In the genomic region with DNA sequence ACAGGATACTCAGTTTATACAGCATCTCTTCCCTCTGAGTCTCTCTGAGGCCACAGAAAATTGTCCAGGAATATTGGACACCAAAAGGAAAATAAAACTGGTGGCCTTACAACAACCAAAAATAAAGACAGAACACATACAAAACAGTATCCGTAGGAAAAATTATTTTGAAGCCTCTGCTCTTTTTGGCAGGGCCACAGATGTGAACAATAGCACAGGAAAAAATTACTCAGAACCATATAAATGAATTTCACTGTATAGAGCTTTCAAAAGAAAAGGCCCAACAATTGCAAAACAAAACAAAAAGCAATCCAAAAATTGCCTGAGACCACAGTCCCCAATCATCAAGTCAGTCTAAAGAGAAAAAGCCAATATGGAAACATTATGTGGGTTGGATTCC, we compare ENCODE assay signal across 11 cellular contexts.
"Had no signal": no experiment of that assay in that cellular context is flagged by ENCODE, and none has a peak within 500 bp of the region (broad histone marks: within the 10 kb centered on the region; RNA-seq: fewer than 3 reads in every experiment).

No MANE protein-coding gene starts in this region.

- H3K4me1 ChIP-seq: adrenal gland, ascending aorta, body of pancreas, breast epithelium had no signal

- H3K9me3 ChIP-seq: adrenal gland, ascending aorta, body of pancreas, breast epithelium had no signal

- H3K36me3 ChIP-seq: adrenal gland, ascending aorta, brain microvascular endothelial cell, breast epithelium, cardiac muscle cell had no signal

- H3K4me3 ChIP-seq: adrenal gland, ascending aorta, body of pancreas, breast epithelium, cardiac muscle cell had no signal

- H3K27ac ChIP-seq: adrenal gland, ascending aorta, body of pancreas, brain microvascular endothelial cell, breast epithelium, cardiac muscle cell had no signal

- ATAC-seq: activated naive CD4-positive, alpha-beta T cell treated with anti-CD3 and anti-CD28 coated beads, Interleukin-2, amount 50 U/mL, for 72 hours; activated naive CD8-positive, alpha-beta T cell treated with anti-CD3 and anti-CD28 coated beads, Interleukin-2, amount 50 U/mL, for 24 hours; activated T-cell treated with anti-CD3 and anti-CD28 coated beads, Interleukin-2, amount 50 U/mL, for 4 hours; activated T-cell treated with anti-CD3 and anti-CD28 coated beads, Interleukin-2, amount 50 U/mL, for 72 hours; activated T-helper 17 cell treated with anti-CD3 and anti-CD28 coated beads, Interleukin-2, amount 50 U/mL, for 72 hours; body of pancreas had no signal

- H3K27me3 ChIP-seq: adrenal gland, ascending aorta, body of pancreas, brain microvascular endothelial cell, breast epithelium, cardiac muscle cell had no signal
